Comparison of ENCODE assay signal across 8 cellular contexts in genomic region chr6:80454197-80454596, GRCh38.
DNase-seq lines count a peak whose midpoint lies in the region; ATAC-seq and TF ChIP-seq lines count a peak whose summit lies in the region.

No MANE protein-coding gene starts in this region.

- intact Hi-C loops in activated T-helper 1 cell treated with anti-CD3 and anti-CD28 coated beads, Interleukin-12 subunit alpha, Interleukin-12 subunit beta, Interleukin-2, Interleukin-4 antibody, amounts not matched to agents 30 ng/mL and 10 ng/mL and 1 ng/mL, durations not matched to agents 14 hours and 24 hours and 36 hours (cut with micrococcal nuclease) = loop anchor here (2.0 kb wide), 1 partner anchor 87 kb away; no protein-coding TSS in a partner anchor
- intact Hi-C loops in colonic mucosa (cut with DNase I) = no loop called here

- ATAC-seq in GM18867 (IDR thresholded peaks at IDR 0.05; ENCODE audit: unreplicated experiment) = peak; percentile 88
- ATAC-seq in HG03066 (IDR thresholded peaks at IDR 0.05; ENCODE audit: low read depth, unreplicated experiment) = peak; percentile 72

- TF ChIP-seq CTCF in retinal pigment epithelial cell (conservative IDR thresholded peaks at IDR 0.05; ENCODE audit: low read depth, low read length) = no peak
- TF ChIP-seq CTCF in colonic mucosa (IDR thresholded peaks at IDR 0.05) = no peak

- H3K9me3 ChIP-seq in colonic mucosa = no peaks in the 10 kb centered on the region

- H3K27me3 ChIP-seq in colonic mucosa = no peaks in the 10 kb centered on the region

- H3K9me3 Mint-ChIP-seq in activated T-helper 1 cell treated with anti-CD3 and anti-CD28 coated beads, Interleukin-12 subunit alpha, Interleukin-12 subunit beta, Interleukin-2, Interleukin-4 antibody, amounts not matched to agents 30 ng/mL and 10 ng/mL and 1 ng/mL, durations not matched to agents 14 hours and 24 hours and 36 hours = no peaks in the 10 kb centered on the region

- H3K4me1 Mint-ChIP-seq in activated T-helper 1 cell treated with anti-CD3 and anti-CD28 coated beads, Interleukin-12 subunit alpha, Interleukin-12 subunit beta, Interleukin-2, Interleukin-4 antibody, amounts not matched to agents 30 ng/mL and 10 ng/mL and 1 ng/mL, durations not matched to agents 14 hours and 24 hours and 36 hours (ENCODE audit: low read depth) = no peaks in the 10 kb centered on the region

- no peak for DNase-seq in activated T-helper 1 cell treated with anti-CD3 and anti-CD28 coated beads, Interleukin-12 subunit alpha, Interleukin-12 subunit beta, Interleukin-2, Interleukin-4 antibody, amounts not matched to agents 30 ng/mL and 10 ng/mL and 1 ng/mL, durations not matched to agents 14 hours and 24 hours and 36 hours (ENCODE audit: low spot score)
- DNase-seq in retinal pigment epithelial cell (ENCODE audit: low read depth) = peak; percentile 85
- DNase-seq in NCI-H510A treated with DMSO at 0.1 percent for 48 hours (lab: John Stamatoyannopoulos, UW) = no peak
- DNase-seq in COR-L47 (lab: John Stamatoyannopoulos, UW) = no peak
- DNase-seq in colonic mucosa = no peak
- no peak for DNase-seq in DMS153 (lab: John Stamatoyannopoulos, UW)

- H3K27me3 Mint-ChIP-seq in activated T-helper 1 cell treated with anti-CD3 and anti-CD28 coated beads, Interleukin-12 subunit alpha, Interleukin-12 subunit beta, Interleukin-2, Interleukin-4 antibody, amounts not matched to agents 30 ng/mL and 10 ng/mL and 1 ng/mL, durations not matched to agents 14 hours and 24 hours and 36 hours (ENCODE audit: insufficient read depth) = no peaks in the 10 kb centered on the region

- no peak overlapping the region for H3K4me3 Mint-ChIP-seq in activated T-helper 1 cell treated with anti-CD3 and anti-CD28 coated beads, Interleukin-12 subunit alpha, Interleukin-12 subunit beta, Interleukin-2, Interleukin-4 antibody, amounts not matched to agents 30 ng/mL and 10 ng/mL and 1 ng/mL, durations not matched to agents 14 hours and 24 hours and 36 hours

- no peak overlapping the region for H3K9ac ChIP-seq in colonic mucosa (ENCODE audit: low read depth in 2 of 2, low read length in 2 of 2)

- H3K27ac Mint-ChIP-seq in activated T-helper 1 cell treated with anti-CD3 and anti-CD28 coated beads, Interleukin-12 subunit alpha, Interleukin-12 subunit beta, Interleukin-2, Interleukin-4 antibody, amounts not matched to agents 30 ng/mL and 10 ng/mL and 1 ng/mL, durations not matched to agents 14 hours and 24 hours and 36 hours = peak overlapping the region; percentile 59

- no peaks in the 10 kb centered on the region for H3K36me3 ChIP-seq in colonic mucosa

- H3K4me3 ChIP-seq in retinal pigment epithelial cell (ENCODE audit: low read length) = no peak overlapping the region
- no peak overlapping the region for H3K4me3 ChIP-seq in colonic mucosa

- H3K36me3 Mint-ChIP-seq in activated T-helper 1 cell treated with anti-CD3 and anti-CD28 coated beads, Interleukin-12 subunit alpha, Interleukin-12 subunit beta, Interleukin-2, Interleukin-4 antibody, amounts not matched to agents 30 ng/mL and 10 ng/mL and 1 ng/mL, durations not matched to agents 14 hours and 24 hours and 36 hours (ENCODE audit: low read depth) = no peaks in the 10 kb centered on the region

- H3K27ac ChIP-seq in colonic mucosa = no peak overlapping the region

- no peaks in the 10 kb centered on the region for H3K4me1 ChIP-seq in colonic mucosa
